26 cellular contexts compared by ENCODE assay signal in the genomic region with DNA sequence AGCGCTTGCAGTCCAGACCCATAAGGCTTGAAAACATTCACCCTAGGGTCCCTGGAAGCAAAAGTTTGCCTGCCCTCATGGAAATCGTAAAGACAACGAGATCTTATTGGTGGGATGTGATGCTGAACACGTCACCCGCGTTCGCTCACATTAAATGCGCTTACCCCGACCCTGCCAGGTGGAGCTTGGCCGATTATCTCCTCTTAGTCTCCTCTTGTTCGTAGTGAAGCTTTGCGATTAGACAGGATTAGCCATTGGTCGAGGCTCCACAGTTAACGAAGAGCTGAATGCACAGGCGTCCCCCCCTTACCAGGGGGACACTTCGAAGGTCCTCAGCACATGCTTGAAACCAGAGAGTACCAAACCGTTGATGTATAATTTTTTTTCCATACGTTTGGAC. TPM values are rescaled to one million over a fixed set of nuclear protein-coding genes. Genes with fewer than 3 reads are reported as not detected.
"Had no signal": no experiment of that assay in that cellular context is flagged by ENCODE, and none has a peak within 500 bp of the region (broad histone marks: within the 10 kb centered on the region; RNA-seq: fewer than 3 reads in every experiment).

No MANE protein-coding gene starts in this region.

- DNase-seq: activated CD4-positive, alpha-beta T cell treated with anti-CD3 and anti-CD28 coated beads for 36 hours; activated gamma-delta T cell; activated naive CD4-positive, alpha-beta T cell treated with anti-CD3 and anti-CD28 coated beads for 36 hours; activated T-cell treated with anti-CD3 and anti-CD28 coated beads for 4 hours; activated T-cell treated with anti-CD3 and anti-CD28 coated beads, Interleukin-2, amount 50 U/mL, for 48 hours; brain microvascular endothelial cell; Kasumi-1; KBM-7; NCI-H1105 treated with DMSO at 0.1 percent for 48 hours; NCI-H1436 treated with DMSO at 0.1 percent for 48 hours; NCI-H187; NCI-H2081 treated with DMSO at 0.1 percent for 48 hours; NCI-H446; NCI-H526; NCI-H774; NK-92 treated with Interleukin-12 subunit alpha and Interleukin-12 subunit beta, amount 100 ng/mL, for 24 hours; OCI-M1; Peyer's patch; Right ventricle myocardium superior; SJCRH30; SK-N-SH; T-helper 1 cell had no signal

- H3K9ac ChIP-seq: SK-N-SH had no signal

- H3K4me1 Mint-ChIP-seq: activated CD4-positive, alpha-beta T cell treated with anti-CD3 and anti-CD28 coated beads for 36 hours; activated T-helper 17 cell treated with anti-CD3 and anti-CD28 coated beads, Interleukin-2, amount 50 U/mL, for 72 hours had no signal

- H3K9me3 Mint-ChIP-seq: activated naive CD4-positive, alpha-beta T cell treated with anti-CD3 and anti-CD28 coated beads for 36 hours; activated T-helper 17 cell treated with anti-CD3 and anti-CD28 coated beads, Interleukin-2, amount 50 U/mL, for 72 hours had no signal

- H3K9me3 ChIP-seq: Peyer's patch, SJCRH30, SK-N-SH had no signal

- H3K4me2 ChIP-seq: SK-N-SH had no signal

- H3K27me3 Mint-ChIP-seq: activated CD4-positive, alpha-beta T cell treated with anti-CD3 and anti-CD28 coated beads for 36 hours; activated naive CD8-positive, alpha-beta T cell; activated T-helper 17 cell treated with anti-CD3 and anti-CD28 coated beads, Interleukin-2, amount 50 U/mL, for 72 hours had no signal

- ATAC-seq: activated CD4-positive, alpha-beta T cell treated with anti-CD3 and anti-CD28 coated beads for 36 hours; activated T-helper 17 cell treated with anti-CD3 and anti-CD28 coated beads, Interleukin-2, amount 50 U/mL, for 72 hours had no signal

- H3K4me1 ChIP-seq: Peyer's patch, SJCRH30 had no signal

- H3K36me3 ChIP-seq: Peyer's patch had no signal

- H3K4me3 ChIP-seq: Peyer's patch, SJCRH30 had no signal

- H3K27ac ChIP-seq: brain microvascular endothelial cell, Peyer's patch, SJCRH30, VCaP had no signal

- H3K27ac Mint-ChIP-seq: activated naive CD4-positive, alpha-beta T cell treated with anti-CD3 and anti-CD28 coated beads for 36 hours; activated naive CD8-positive, alpha-beta T cell; activated T-helper 17 cell treated with anti-CD3 and anti-CD28 coated beads, Interleukin-2, amount 50 U/mL, for 72 hours had no signal

- H3K27me3 ChIP-seq: brain microvascular endothelial cell, Peyer's patch, SJCRH30 had no signal

- H3K4me3 Mint-ChIP-seq: activated CD4-positive, alpha-beta T cell treated with anti-CD3 and anti-CD28 coated beads for 36 hours; activated naive CD4-positive, alpha-beta T cell treated with anti-CD3 and anti-CD28 coated beads for 36 hours; activated naive CD8-positive, alpha-beta T cell; activated T-helper 17 cell treated with anti-CD3 and anti-CD28 coated beads, Interleukin-2, amount 50 U/mL, for 72 hours had no signal

RNA-seq across cellular contexts. Expression of gene ARRDC5, which starts 50.2 kb away (rescaled TPM):
- total RNA-seq: activated CD4-positive, alpha-beta T cell treated with anti-CD3 and anti-CD28 coated beads for 36 hours; activated naive CD4-positive, alpha-beta T cell treated with anti-CD3 and anti-CD28 coated beads for 36 hours; chondrocyte; Right ventricle myocardium superior; SJCRH30 had no signal
- polyA plus RNA-seq: SK-N-SH had no signal
